Comparison of ENCODE assay signal across 30 cellular contexts in genomic region chr14:77864085-77864484, GRCh38.
"Had no signal": no experiment of that assay in that cellular context is flagged by ENCODE, and none has a peak within 500 bp of the region (broad histone marks: within the 10 kb centered on the region; RNA-seq: fewer than 3 reads in every experiment).

No MANE protein-coding gene starts in this region.

- H3K4me1 Mint-ChIP-seq: activated CD4-positive, alpha-beta T cell treated with anti-CD3 and anti-CD28 coated beads for 36 hours; activated CD4-positive, alpha-beta T cell treated with anti-CD3 and anti-CD28 coated beads, Interleukin-2, amount 10 ng/mL, durations not matched to agents 7 days and 5 days; activated naive CD4-positive, alpha-beta T cell treated with anti-CD3 and anti-CD28 coated beads, Interleukin-2, amount 50 U/mL, for 24 hours; WTC11 had no signal

- ATAC-seq: activated CD4-positive, alpha-beta T cell treated with anti-CD3 and anti-CD28 coated beads for 36 hours; activated CD4-positive, CD25-positive, alpha-beta regulatory T cell treated with anti-CD3 and anti-CD28 coated beads, Interleukin-2, amount 50 U/mL, for 24 hours; activated CD8-positive, alpha-beta T cell treated with anti-CD3 and anti-CD28 coated beads, Interleukin-2, amount 10 ng/mL, durations not matched to agents 7 days and 5 days; body of pancreas; Right ventricle myocardium inferior; SK-N-SH treated with all-trans-retinoic acid at 6 μM for 48 hours; WTC11 had no signal

- H3K27me3 Mint-ChIP-seq: activated CD4-positive, alpha-beta T cell treated with anti-CD3 and anti-CD28 coated beads for 36 hours; activated CD4-positive, alpha-beta T cell treated with anti-CD3 and anti-CD28 coated beads, Interleukin-2, amount 10 ng/mL, durations not matched to agents 7 days and 5 days; activated naive CD4-positive, alpha-beta T cell treated with anti-CD3 and anti-CD28 coated beads, Interleukin-2, amount 50 U/mL, for 24 hours; activated naive CD8-positive, alpha-beta T cell treated with anti-CD3 and anti-CD28 coated beads, Interleukin-2, amount 10 ng/mL, durations not matched to agents 7 days and 5 days; activated T-cell treated with anti-CD3 and anti-CD28 coated beads, Interleukin-2, amount 50 U/mL, for 24 hours had no signal

- H3K36me3 Mint-ChIP-seq: activated naive CD8-positive, alpha-beta T cell treated with anti-CD3 and anti-CD28 coated beads, Interleukin-2, amount 10 ng/mL, durations not matched to agents 7 days and 5 days had no signal

- H3K27ac Mint-ChIP-seq: activated CD4-positive, alpha-beta T cell treated with anti-CD3 and anti-CD28 coated beads for 36 hours; activated CD4-positive, alpha-beta T cell treated with anti-CD3 and anti-CD28 coated beads, Interleukin-2, amount 10 ng/mL, durations not matched to agents 7 days and 5 days; activated CD8-positive, alpha-beta T cell treated with anti-CD3 and anti-CD28 coated beads, Interleukin-2, amount 10 ng/mL, durations not matched to agents 7 days and 5 days; activated naive CD4-positive, alpha-beta T cell treated with anti-CD3 and anti-CD28 coated beads, Interleukin-2, amount 50 U/mL, for 24 hours; activated naive CD8-positive, alpha-beta T cell treated with anti-CD3 and anti-CD28 coated beads, Interleukin-2, amount 10 ng/mL, durations not matched to agents 7 days and 5 days; activated T-cell treated with anti-CD3 and anti-CD28 coated beads, Interleukin-2, amount 50 U/mL, for 24 hours; activated T-helper 2 cell treated with anti-CD3 and anti-CD28 coated beads, Interferon-gamma antibody, Interleukin-2, Interleukin-4, amounts not matched to agents 10 μg/mL and 5 μg/mL and 100 μg/mL, durations not matched to agents 14 hours and 24 hours and 36 hours; WTC11 had no signal

- H3K4me3 ChIP-seq: body of pancreas, breast epithelium, PC-9 had no signal

- DNase-seq: activated CD4-positive, alpha-beta T cell treated with anti-CD3 and anti-CD28 coated beads for 36 hours; activated CD4-positive, alpha-beta T cell treated with anti-CD3 and anti-CD28 coated beads, Interleukin-2, amount 10 ng/mL, durations not matched to agents 7 days and 5 days; activated CD4-positive, alpha-beta T cell treated with anti-CD3 and anti-CD28 coated beads, Interleukin-2, amount 50 U/mL, for 48 hours; activated CD8-positive, alpha-beta T cell treated with anti-CD3 and anti-CD28 coated beads, Interleukin-2, amount 10 ng/mL, durations not matched to agents 7 days and 5 days; activated gamma-delta T cell; activated naive CD4-positive, alpha-beta T cell treated with Interleukin-2 at 50 U/mL for 16 hours; activated naive CD8-positive, alpha-beta T cell treated with anti-CD3 and anti-CD28 coated beads, Interleukin-2, amount 10 ng/mL, durations not matched to agents 7 days and 5 days; activated T-cell treated with anti-CD3 and anti-CD28 coated beads, Interleukin-2, amount 50 U/mL, for 24 hours; body of pancreas; Karpas-422; KBM-7; NCI-H1092; NCI-H1436 treated with DMSO at 0.1 percent for 48 hours; NCI-H1694 treated with DMSO at 0.1 percent for 48 hours; NCI-H2029; NCI-H345; NCI-H524 treated with DMSO at 0.1 percent for 48 hours; NK-92 treated with Interleukin-12 subunit alpha and Interleukin-12 subunit beta, amount 100 ng/mL, for 24 hours; PC-9; SIG-M5; SW 1271; T1000 had no signal

- H3K9me3 Mint-ChIP-seq: activated CD4-positive, alpha-beta T cell treated with anti-CD3 and anti-CD28 coated beads, Interleukin-2, amount 10 ng/mL, durations not matched to agents 7 days and 5 days; activated naive CD4-positive, alpha-beta T cell treated with anti-CD3 and anti-CD28 coated beads, Interleukin-2, amount 50 U/mL, for 24 hours; activated naive CD8-positive, alpha-beta T cell treated with anti-CD3 and anti-CD28 coated beads, Interleukin-2, amount 10 ng/mL, durations not matched to agents 7 days and 5 days; activated T-cell treated with anti-CD3 and anti-CD28 coated beads, Interleukin-2, amount 50 U/mL, for 24 hours; activated T-helper 2 cell treated with anti-CD3 and anti-CD28 coated beads, Interferon-gamma antibody, Interleukin-2, Interleukin-4, amounts not matched to agents 10 μg/mL and 5 μg/mL and 100 μg/mL, durations not matched to agents 14 hours and 24 hours and 36 hours had no signal

- H3K27ac ChIP-seq: body of pancreas, breast epithelium, PC-9, RWPE1 had no signal

- H3K4me3 Mint-ChIP-seq: activated CD4-positive, alpha-beta T cell treated with anti-CD3 and anti-CD28 coated beads for 36 hours; activated CD4-positive, alpha-beta T cell treated with anti-CD3 and anti-CD28 coated beads, Interleukin-2, amount 10 ng/mL, durations not matched to agents 7 days and 5 days; activated CD8-positive, alpha-beta T cell treated with anti-CD3 and anti-CD28 coated beads, Interleukin-2, amount 10 ng/mL, durations not matched to agents 7 days and 5 days; activated naive CD4-positive, alpha-beta T cell treated with anti-CD3 and anti-CD28 coated beads, Interleukin-2, amount 50 U/mL, for 24 hours; activated naive CD8-positive, alpha-beta T cell treated with anti-CD3 and anti-CD28 coated beads, Interleukin-2, amount 10 ng/mL, durations not matched to agents 7 days and 5 days; activated T-cell treated with anti-CD3 and anti-CD28 coated beads, Interleukin-2, amount 50 U/mL, for 24 hours; WTC11 had no signal
